In the genomic region with DNA sequence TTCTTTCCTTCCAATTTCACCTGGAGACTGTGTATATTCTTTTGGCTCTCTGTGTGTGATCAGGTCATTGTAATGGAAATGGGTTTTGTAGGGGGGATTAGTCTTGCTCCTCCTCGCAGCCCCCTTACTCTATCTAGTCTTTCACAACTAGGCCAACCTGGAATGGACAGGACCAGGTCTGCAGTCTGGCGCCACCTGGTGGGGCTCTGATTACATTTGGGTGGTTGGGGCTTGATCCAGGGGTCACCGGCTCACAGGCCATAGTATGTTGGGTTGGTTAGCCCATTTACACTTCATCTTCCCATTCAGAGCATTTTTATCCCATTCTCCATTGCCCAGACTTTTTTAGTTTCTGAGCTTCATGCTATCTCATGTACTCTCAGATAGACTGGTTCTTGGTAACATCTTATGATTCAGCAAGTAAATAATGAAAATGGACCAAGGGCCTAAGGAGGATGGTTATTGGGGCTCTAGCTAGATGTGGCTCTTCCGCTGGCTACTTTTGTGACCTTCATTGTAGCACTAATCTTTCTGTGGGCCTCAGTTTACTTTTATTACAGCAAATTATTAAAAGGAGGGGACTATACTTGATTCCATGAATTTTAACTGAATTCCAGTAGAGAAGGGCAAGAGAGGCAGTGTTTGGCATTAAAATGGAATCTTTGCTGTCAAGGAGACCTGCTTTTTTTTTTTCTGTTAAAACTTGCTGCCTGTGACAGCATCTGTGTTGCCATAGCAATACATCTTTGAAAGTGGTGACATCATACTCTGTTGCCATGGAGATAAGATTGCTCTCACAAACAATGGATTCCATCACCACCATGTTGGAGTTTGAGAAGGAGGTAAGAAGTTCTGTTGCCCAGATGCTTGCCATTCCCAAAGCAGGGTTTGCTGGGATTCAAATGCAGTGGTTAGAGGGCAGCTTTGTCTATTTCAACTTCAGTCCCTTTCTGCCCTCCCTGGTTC, we compare ENCODE assay signal across 8 cellular contexts.
DNase-seq lines count a peak whose midpoint lies in the region; FAIRE-seq and TF ChIP-seq lines count a peak whose summit lies in the region.

No MANE protein-coding gene starts in this region.

- peaks cover 0 to 6% (median 2%) of the 10 kb centered on the region in 3 donors for H3K27me3 Mint-ChIP-seq in immature natural killer cell (ENCODE audit: low read depth in 3 of 3)

- DNase-seq in SHP77 (lab: John Stamatoyannopoulos, UW) (peak; percentile 5 to 42), SHP77 treated with DMSO at 0.1 percent for 48 hours (lab: John Stamatoyannopoulos, UW) (no peak), HTR-8/SVneo (ENCODE audit: insufficient read length, low spot score) (peak; percentile 61), SW480 (ENCODE audit: low spot score) (peak; percentile 34), astrocyte of the spinal cord (ENCODE audit: low read depth, low spot score) (peak; percentile 63), immature natural killer cell (peak; percentile 6 to 25 (median 20)), middle frontal gyrus (ENCODE audit: extremely low spot score, low spot score) (no peak)
- DNase-seq in stimulated activated CD4-positive, alpha-beta T cell treated with anti-CD3 and anti-CD28 coated beads, Interleukin-2, amount 100 ng/mL, for 48 hours: peak; percentile 63 to 69

- H3K4me3 ChIP-seq in astrocyte of the spinal cord (ENCODE audit: low read depth, low read length): no peak overlapping the region

- no peak overlapping the region for H3K27ac Mint-ChIP-seq in immature natural killer cell

- no peaks in the 10 kb centered on the region for H3K9me3 Mint-ChIP-seq in immature natural killer cell

- in situ Hi-C loops in astrocyte of the spinal cord (cut with HindIII; ENCODE audit: low sequenced_read_pairs): no loop called here

- H3K36me3 Mint-ChIP-seq in immature natural killer cell: no peaks in the 10 kb centered on the region

- no peak overlapping the region for H3K4me3 Mint-ChIP-seq in immature natural killer cell

- no peak for FAIRE-seq in HTR-8/SVneo (lab: Jason Lieb, UNC)

- peak; percentile 89 for TF ChIP-seq CTCF in astrocyte of the spinal cord (IDR thresholded peaks at IDR 0.05; ENCODE audit: low read depth, low read length)

- no peaks in the 10 kb centered on the region for H3K4me1 Mint-ChIP-seq in immature natural killer cell

Comparison
In these comparisons a context has a peak if more than half of its experiments do, and no peak if none do; other contexts are left out.
1. DNase-seq: peak in SHP77 (2 of 2), HTR-8/SVneo (single experiment), SW480 (single experiment), astrocyte of the spinal cord (single experiment), immature natural killer cell (3 of 3) and stimulated activated CD4-positive, alpha-beta T cell treated with anti-CD3 and anti-CD28 coated beads, Interleukin-2, amount 100 ng/mL, for 48 hours (2 of 2); none in SHP77 treated with DMSO at 0.1 percent for 48 hours (single experiment) and middle frontal gyrus (single experiment).